ENCODE assay signal across 8 cellular contexts in the genomic region with DNA sequence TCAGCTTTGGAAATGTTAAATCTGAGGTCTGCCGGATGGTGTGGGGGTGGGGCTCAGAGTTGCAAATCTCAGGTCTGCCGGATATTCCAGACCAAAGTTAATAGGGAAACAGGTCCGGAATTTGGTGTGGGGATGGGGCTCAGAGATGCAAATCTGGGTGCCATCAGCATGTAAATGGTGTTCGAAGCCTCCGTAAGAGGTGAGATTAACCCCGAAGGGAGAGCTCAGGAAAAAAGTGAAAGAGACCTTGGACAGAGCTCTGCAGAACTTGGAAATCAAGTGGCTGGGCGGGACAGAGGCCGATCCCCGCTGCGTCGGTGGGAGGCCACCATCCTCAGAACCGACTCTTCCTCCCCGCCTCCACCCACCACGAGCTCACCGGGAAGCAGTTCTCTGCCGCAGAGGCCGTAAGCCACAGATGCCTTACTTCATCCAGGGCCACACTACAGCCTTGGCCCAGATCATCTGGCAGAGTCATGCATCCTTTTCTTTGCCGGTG. TPM values are rescaled to one million over a fixed set of nuclear protein-coding genes. Genes with fewer than 3 reads are reported as not detected.
A peak's percentile ranks its signal among the peaks of the same experiment; 100 is the strongest.
DNase-seq lines count a peak whose midpoint lies in the region; ATAC-seq and TF ChIP-seq lines count a peak whose summit lies in the region.

No MANE protein-coding gene starts in this region.

- peaks cover 5% of the 10 kb centered on the region for H3K27me3 Mint-ChIP-seq in activated CD8-positive, alpha-beta memory T cell treated with anti-CD3 and anti-CD28 coated beads, Interleukin-2, amount 10 ng/mL, durations not matched to agents 7 days and 5 days
- H3K27me3 Mint-ChIP-seq in natural killer cell (ENCODE audit: low read depth in 2 of 2): peaks cover 22 to 23% of the 10 kb centered on the region in 2 donors

- H3K4me3 ChIP-seq in BJ (ENCODE audit: low read depth, low read length): peak overlapping the region; percentile 67
- peak overlapping the region; percentile 82 for H3K4me3 ChIP-seq in fibroblast of pulmonary artery (replicated peaks; ENCODE audit: low read depth, low read length)

- H3K36me3 Mint-ChIP-seq in activated CD8-positive, alpha-beta memory T cell treated with anti-CD3 and anti-CD28 coated beads, Interleukin-2, amount 10 ng/mL, durations not matched to agents 7 days and 5 days: peaks cover 5% of the 10 kb centered on the region
- H3K36me3 Mint-ChIP-seq in natural killer cell: no peaks in the 10 kb centered on the region

- CTCF ChIA-PET in BJ (lab: Yijun Ruan, JAX): interaction anchor here (0.6 to 1.9 kb wide), 6 partner anchors 75 to 310 kb away, joined by 3 to 5 read pairs (median 3); partner anchors contain the start of genes MCM10 and PRPF18
- CTCF ChIA-PET in activated CD8-positive, alpha-beta memory T cell treated with anti-CD3 and anti-CD28 coated beads, Interleukin-2, amount 10 ng/mL, durations not matched to agents 7 days and 5 days (lab: Charles Lee): interaction anchor here (1.1 to 5.4 kb wide), 5 partner anchors 9 to 188 kb away, joined by 3 to 39 read pairs (median 6); partner anchors contain the start of gene MCM10

- peaks cover 57% of the 10 kb centered on the region for H3K4me1 Mint-ChIP-seq in activated CD8-positive, alpha-beta memory T cell treated with anti-CD3 and anti-CD28 coated beads, Interleukin-2, amount 10 ng/mL, durations not matched to agents 7 days and 5 days
- H3K4me1 Mint-ChIP-seq in natural killer cell: peaks cover 19 to 25% of the 10 kb centered on the region in 2 donors

- H3K27me3 ChIP-seq in BJ (ENCODE audit: control insufficient read depth, insufficient read depth, low read length): peaks cover 14% of the 10 kb centered on the region

- POLR2A ChIA-PET in BJ (lab: Charles Lee): interaction anchor here (0.6 kb wide), 1 partner anchor 68 kb away, joined by 12 read pairs; no protein-coding TSS in a partner anchor

- DNase-seq in BJ (ENCODE audit: low read depth) (no peak), Kasumi-1 (lab: John Stamatoyannopoulos, UW) (peak; percentile 46 to 66), fibroblast of pulmonary artery (ENCODE audit: low read depth) (peak; percentile 53), natural killer cell (no peak), Ammon's horn (ENCODE audit: low spot score) (no peak)
- DNase-seq in activated CD8-positive, alpha-beta memory T cell treated with anti-CD3 and anti-CD28 coated beads, Interleukin-2, amount 10 ng/mL, durations not matched to agents 7 days and 5 days: no peak

- peak overlapping the region; percentile 85 for H3K4me3 Mint-ChIP-seq in activated CD8-positive, alpha-beta memory T cell treated with anti-CD3 and anti-CD28 coated beads, Interleukin-2, amount 10 ng/mL, durations not matched to agents 7 days and 5 days
- peak overlapping the region; percentile 93 for H3K4me3 Mint-ChIP-seq in natural killer cell

- no peak for ATAC-seq in activated CD8-positive, alpha-beta memory T cell treated with anti-CD3 and anti-CD28 coated beads, Interleukin-2, amount 10 ng/mL, durations not matched to agents 7 days and 5 days
- no peak for ATAC-seq in natural killer cell
- no peak for ATAC-seq in GM19395 (IDR thresholded peaks at IDR 0.05; ENCODE audit: unreplicated experiment)
- no peak for ATAC-seq in HG03469 (IDR thresholded peaks at IDR 0.05; ENCODE audit: unreplicated experiment)

- peak overlapping the region; percentile 93 for H3K27ac Mint-ChIP-seq in activated CD8-positive, alpha-beta memory T cell treated with anti-CD3 and anti-CD28 coated beads, Interleukin-2, amount 10 ng/mL, durations not matched to agents 7 days and 5 days
- peak overlapping the region in 1 of 2 donors; percentile 39 for H3K27ac Mint-ChIP-seq in natural killer cell

- no peaks in the 10 kb centered on the region for H3K9me3 Mint-ChIP-seq in activated CD8-positive, alpha-beta memory T cell treated with anti-CD3 and anti-CD28 coated beads, Interleukin-2, amount 10 ng/mL, durations not matched to agents 7 days and 5 days (ENCODE audit: low read depth)
- H3K9me3 Mint-ChIP-seq in natural killer cell: no peaks in the 10 kb centered on the region

- no peaks in the 10 kb centered on the region for H3K36me3 ChIP-seq in BJ (ENCODE audit: control insufficient read depth, insufficient read depth, low read length)

- intact Hi-C loops in natural killer cell (cut with micrococcal nuclease): loop anchor here (5.0 kb wide), 2 partner anchors 48 to 188 kb away; partner anchors contain the start of genes MCM10 and PHYH

- TF ChIP-seq CTCF in BJ (IDR thresholded peaks at IDR 0.05; ENCODE audit: insufficient read depth, low read depth, low read length): no peak
- no peak for TF ChIP-seq CTCF in fibroblast of pulmonary artery (IDR thresholded peaks at IDR 0.05; ENCODE audit: low read length, missing control alignments)
- TF ChIP-seq CTCF in natural killer cell (IDR thresholded peaks at IDR 0.05): no peak

RNA-seq across cellular contexts. Expression of gene SEPHS1, which starts 1.7 kb away (rescaled TPM):
- polyA plus RNA-seq in BJ (2011; rRNA removed): 41.9 and 60.6 TPM in 2 replicates
- 18.1 and 22.1 TPM in 2 replicates for polyA minus RNA-seq in BJ (2011; rRNA and poly(A)+ RNA removed)
- 10 to 100 TPM; 48.9 to 55.2 TPM for total RNA-seq in activated CD8-positive, alpha-beta memory T cell treated with anti-CD3 and anti-CD28 coated beads, Interleukin-2, amount 10 ng/mL, durations not matched to agents 7 days and 5 days
- total RNA-seq in natural killer cell: 10 to 100 TPM; 20.4 to 28.2 (median 23.4) TPM

RNA-seq across cellular contexts. Expression of gene PHYH, which starts 50.0 kb away (rescaled TPM):
- polyA plus RNA-seq in BJ (2011; rRNA removed): 7.1 and 11.0 TPM in 2 replicates
- 2.3 and 3.7 TPM in 2 replicates for polyA minus RNA-seq in BJ (2011; rRNA and poly(A)+ RNA removed)
- total RNA-seq in activated CD8-positive, alpha-beta memory T cell treated with anti-CD3 and anti-CD28 coated beads, Interleukin-2, amount 10 ng/mL, durations not matched to agents 7 days and 5 days: 10 to 100 TPM; 13.6 to 14.4 TPM
- 1 to 10 TPM; 6.9 to 7.3 (median 7.2) TPM for total RNA-seq in natural killer cell

Comparison
In these comparisons a context has a peak if more than half of its experiments do, and no peak if none do; other contexts are left out.
1. DNase-seq: peak in Kasumi-1 (2 of 2) and fibroblast of pulmonary artery (single experiment); none in BJ (single experiment), activated CD8-positive, alpha-beta memory T cell treated with anti-CD3 and anti-CD28 coated beads, Interleukin-2, amount 10 ng/mL, durations not matched to agents 7 days and 5 days (single experiment), natural killer cell (single experiment) and Ammon's horn (single experiment).